Comparison of ENCODE assay signal across 1 cellular context in genomic region chrX:154398668-154399526, GRCh38.
TF ChIP-seq lines count a peak whose summit lies in the region.

No MANE protein-coding gene starts in this region.

TF ChIP-seq in HEK293, 187 proteins besides CTCF, POLR2A, EP300 and RAD21 (continued from another document):
- TF ChIP-seq ZNF449 (tag by site-specific recombination; IDR thresholded peaks at IDR 0.05) (peak; percentile 33; the same call in 1 of the 2 replicates), ZNF280D (tag by site-specific recombination; IDR thresholded peaks at IDR 0.05) (no peak), BCL11B (tag by site-specific recombination; IDR thresholded peaks at IDR 0.05; ENCODE audit: low read depth) (0 out of 2 replicates have a peak, but pooled peaks have one; percentile 28), SCRT2 (tag by site-specific recombination; IDR thresholded peaks at IDR 0.05) (peak; percentile 97), ZBTB48 (tag by site-specific recombination; IDR thresholded peaks at IDR 0.05) (0 out of 2 replicates have a peak, but pooled peaks have one; percentile 30), ZNF221 (tag by site-specific recombination; IDR thresholded peaks at IDR 0.05; ENCODE audit: borderline replicate concordance) (no peak), ZNF660 (tag by site-specific recombination; IDR thresholded peaks at IDR 0.05) (0 out of 2 replicates have a peak, but pooled peaks have one; percentile 6), ZNF843 (tag by site-specific recombination; IDR thresholded peaks at IDR 0.05) (0 out of 2 replicates have a peak, but pooled peaks have one; percentile 8), ZNF341 (tag by site-specific recombination; IDR thresholded peaks at IDR 0.05; ENCODE audit: low read depth) (0 out of 2 replicates have a peak, but pooled peaks have one; percentile 6), SCRT1 (tag by site-specific recombination; IDR thresholded peaks at IDR 0.05; ENCODE audit: borderline replicate concordance) (peak; percentile 88), ZNF654 (tag by site-specific recombination; IDR thresholded peaks at IDR 0.05; ENCODE audit: low read depth) (peak; percentile 24; the same call in 1 of the 2 replicates), ZBTB8A (tag by site-specific recombination; IDR thresholded peaks at IDR 0.05) (peak; percentile 65), ZNF623 (tag by site-specific recombination; IDR thresholded peaks at IDR 0.05) (no peak)
